In the genomic region with DNA sequence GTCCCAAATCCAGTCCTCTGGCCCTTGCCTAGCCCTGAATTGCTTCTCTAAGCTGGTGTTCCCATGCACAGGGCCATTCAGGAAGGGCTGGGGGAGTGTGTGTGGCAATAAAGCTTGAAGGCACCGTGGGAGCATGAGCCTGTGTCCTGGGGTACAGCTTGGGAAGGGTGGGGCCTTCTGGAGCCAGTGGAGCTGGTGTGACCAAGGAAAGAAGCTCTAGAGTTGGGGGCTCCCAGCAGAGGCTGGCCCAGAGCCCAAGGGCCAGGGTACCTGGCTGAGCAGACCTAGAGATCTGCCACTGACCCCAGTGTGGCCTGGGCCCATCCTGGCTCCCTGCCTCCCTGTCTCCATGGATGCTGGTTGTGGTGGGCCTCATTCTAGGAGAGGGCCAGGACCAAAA, we compare ENCODE assay signal across 24 cellular contexts. TPM values are rescaled to one million over a fixed set of nuclear protein-coding genes. Genes with fewer than 3 reads are reported as not detected.
DNase-seq lines count a peak whose midpoint lies in the region; ATAC-seq and TF ChIP-seq lines count a peak whose summit lies in the region.
"Had no signal": no experiment of that assay in that cellular context is flagged by ENCODE, and none has a peak within 500 bp of the region (broad histone marks: within the 10 kb centered on the region; RNA-seq: fewer than 3 reads in every experiment).

No MANE protein-coding gene starts in this region.

- H3K9me3 Mint-ChIP-seq in activated naive CD8-positive, alpha-beta T cell treated with anti-CD3 and anti-CD28 coated beads, Interleukin-2, amount 10 ng/mL, durations not matched to agents 7 days and 5 days, result no peaks in the 10 kb centered on the region
- no peaks in the 10 kb centered on the region for H3K9me3 Mint-ChIP-seq in activated naive CD8-positive, alpha-beta T cell treated with anti-CD3 and anti-CD28 coated beads for 36 hours
- no peaks in the 10 kb centered on the region for H3K9me3 Mint-ChIP-seq in activated CD4-positive, alpha-beta memory T cell treated with anti-CD3 and anti-CD28 coated beads, Interleukin-2, amount 10 ng/mL, durations not matched to agents 7 days and 5 days
- H3K9me3 Mint-ChIP-seq in endothelial cell (ENCODE audit: unreplicated experiment), result no peaks in the 10 kb centered on the region
- H3K9me3 Mint-ChIP-seq: activated naive CD4-positive, alpha-beta T cell treated with anti-CD3 and anti-CD28 coated beads, Interleukin-2, amount 10 ng/mL, durations not matched to agents 7 days and 5 days; HFFc6; neural progenitor cell had no signal

- peaks cover 7% of the 10 kb centered on the region for H3K4me1 Mint-ChIP-seq in activated naive CD8-positive, alpha-beta T cell treated with anti-CD3 and anti-CD28 coated beads, Interleukin-2, amount 10 ng/mL, durations not matched to agents 7 days and 5 days
- H3K4me1 Mint-ChIP-seq in activated naive CD8-positive, alpha-beta T cell treated with anti-CD3 and anti-CD28 coated beads for 36 hours, result peaks cover 8% of the 10 kb centered on the region
- H3K4me1 Mint-ChIP-seq in activated CD4-positive, alpha-beta memory T cell treated with anti-CD3 and anti-CD28 coated beads, Interleukin-2, amount 10 ng/mL, durations not matched to agents 7 days and 5 days, result peaks cover 3% of the 10 kb centered on the region
- no peaks in the 10 kb centered on the region for H3K4me1 Mint-ChIP-seq in endothelial cell (ENCODE audit: unreplicated experiment)

- H3K4me1 ChIP-seq in neuronal stem cell (ENCODE audit: control insufficient read depth in 2 of 2, insufficient read depth in 1 of 2, low read depth in 1 of 2, low read length in 2 of 2) (peaks cover 0 to 4% of the 10 kb centered on the region in 2 donors), testis (no peaks in the 10 kb centered on the region)
- H3K4me1 ChIP-seq: neural progenitor cell had no signal

- peaks cover 5% of the 10 kb centered on the region for H3K27me3 Mint-ChIP-seq in activated naive CD8-positive, alpha-beta T cell treated with anti-CD3 and anti-CD28 coated beads, Interleukin-2, amount 10 ng/mL, durations not matched to agents 7 days and 5 days
- H3K27me3 Mint-ChIP-seq in activated naive CD8-positive, alpha-beta T cell treated with anti-CD3 and anti-CD28 coated beads for 36 hours, result no peaks in the 10 kb centered on the region
- peaks cover 1% of the 10 kb centered on the region for H3K27me3 Mint-ChIP-seq in activated CD4-positive, alpha-beta memory T cell treated with anti-CD3 and anti-CD28 coated beads, Interleukin-2, amount 10 ng/mL, durations not matched to agents 7 days and 5 days
- H3K27me3 Mint-ChIP-seq in endothelial cell (ENCODE audit: unreplicated experiment), result peaks cover 2% of the 10 kb centered on the region

- no peaks in the 10 kb centered on the region for H3K79me1 ChIP-seq in neuronal stem cell (ENCODE audit: low read depth, low read length)

- TF ChIP-seq CTCF in testis (IDR thresholded peaks at IDR 0.05) (no peak), endothelial cell (IDR thresholded peaks at IDR 0.05; ENCODE audit: unreplicated experiment) (no peak)

- H3K27ac Mint-ChIP-seq in activated naive CD8-positive, alpha-beta T cell treated with anti-CD3 and anti-CD28 coated beads, Interleukin-2, amount 10 ng/mL, durations not matched to agents 7 days and 5 days, result no peak overlapping the region
- H3K27ac Mint-ChIP-seq in activated naive CD8-positive, alpha-beta T cell treated with anti-CD3 and anti-CD28 coated beads for 36 hours, result no peak overlapping the region
- no peak overlapping the region for H3K27ac Mint-ChIP-seq in activated CD4-positive, alpha-beta memory T cell treated with anti-CD3 and anti-CD28 coated beads, Interleukin-2, amount 10 ng/mL, durations not matched to agents 7 days and 5 days
- H3K27ac Mint-ChIP-seq in endothelial cell (ENCODE audit: unreplicated experiment), result no peak overlapping the region
- H3K27ac Mint-ChIP-seq: activated naive CD4-positive, alpha-beta T cell treated with anti-CD3 and anti-CD28 coated beads, Interleukin-2, amount 10 ng/mL, durations not matched to agents 7 days and 5 days; HFFc6; neural progenitor cell had no signal

- H3K27ac ChIP-seq in neuronal stem cell (replicated peaks; ENCODE audit: low read length) (no peak overlapping the region), testis (no peak overlapping the region)
- H3K27ac ChIP-seq: esophagus muscularis mucosa, gastrocnemius medialis, neural progenitor cell, thoracic aorta had no signal

- H3K36me3 ChIP-seq in neuronal stem cell (replicated peaks in 1 of 2; ENCODE audit: control insufficient read depth in 2 of 2, insufficient read depth in 2 of 2, low read length in 2 of 2) (no peaks in the 10 kb centered on the region), testis (ENCODE audit: low read depth, missing control alignments) (no peaks in the 10 kb centered on the region)
- H3K36me3 ChIP-seq: neural progenitor cell had no signal

- no peak overlapping the region for H4K91ac ChIP-seq in neuronal stem cell (ENCODE audit: low read depth, low read length, poor library complexity)

- no peaks in the 10 kb centered on the region for H3K36me3 Mint-ChIP-seq in activated naive CD8-positive, alpha-beta T cell treated with anti-CD3 and anti-CD28 coated beads, Interleukin-2, amount 10 ng/mL, durations not matched to agents 7 days and 5 days
- no peaks in the 10 kb centered on the region for H3K36me3 Mint-ChIP-seq in activated naive CD8-positive, alpha-beta T cell treated with anti-CD3 and anti-CD28 coated beads for 36 hours
- no peaks in the 10 kb centered on the region for H3K36me3 Mint-ChIP-seq in activated CD4-positive, alpha-beta memory T cell treated with anti-CD3 and anti-CD28 coated beads, Interleukin-2, amount 10 ng/mL, durations not matched to agents 7 days and 5 days (ENCODE audit: low read depth)
- H3K36me3 Mint-ChIP-seq in endothelial cell (ENCODE audit: low read depth, unreplicated experiment), result no peaks in the 10 kb centered on the region

- H3K4me2 ChIP-seq in neuronal stem cell (ENCODE audit: insufficient read depth, low read length, poor library complexity, severe bottlenecking), result no peak overlapping the region
- H3K4me2 ChIP-seq: neural progenitor cell had no signal

- WGBS in neuronal stem cell (ENCODE audit: extremely low coverage in 2 of 2, insufficient read length in 2 of 2, insufficient replicate concordance in 1 of 2), 2 donors, result no CpG with 5 or more reads among the region's 1 CpG
- WGBS in testis, 2 donors, result 91 to 100% methylated on average over 1 of the region's 1 CpG

- no peak overlapping the region for H4K8ac ChIP-seq in neuronal stem cell (ENCODE audit: low read depth, low read length)

- no peak overlapping the region for H2BK120ac ChIP-seq in neuronal stem cell (ENCODE audit: low read depth, low read length)

- ATAC-seq in activated naive CD8-positive, alpha-beta T cell treated with anti-CD3 and anti-CD28 coated beads, Interleukin-2, amount 10 ng/mL, durations not matched to agents 7 days and 5 days (ENCODE audit: low read depth), result no peak
- ATAC-seq in HG02588 (IDR thresholded peaks at IDR 0.05; ENCODE audit: unreplicated experiment), result no peak
- ATAC-seq in HG02571 (IDR thresholded peaks at IDR 0.05; ENCODE audit: unreplicated experiment), result no peak
- ATAC-seq: gastrocnemius medialis had no signal

- peak; percentile 23 for DNase-seq in activated naive CD8-positive, alpha-beta T cell treated with anti-CD3 and anti-CD28 coated beads, Interleukin-2, amount 10 ng/mL, durations not matched to agents 7 days and 5 days
- no peak for DNase-seq in activated naive CD8-positive, alpha-beta T cell treated with anti-CD3 and anti-CD28 coated beads for 36 hours
- peak; percentile 14 for DNase-seq in activated CD4-positive, alpha-beta memory T cell treated with anti-CD3 and anti-CD28 coated beads, Interleukin-2, amount 10 ng/mL, durations not matched to agents 7 days and 5 days
- DNase-seq in neuronal stem cell (ENCODE audit: low spot score) (no peak), testis (peak; percentile 8), endothelial cell (ENCODE audit: low spot score) (no peak)
- DNase-seq: ACHN; activated CD4-positive, alpha-beta T cell treated with anti-CD3 and anti-CD28 coated beads for 4 hours; activated naive CD4-positive, alpha-beta T cell treated with anti-CD3 and anti-CD28 coated beads, Interleukin-2, amount 10 ng/mL, durations not matched to agents 7 days and 5 days; DMS 273 treated with DMSO at 0.1 percent for 48 hours; effector memory CD4-positive, alpha-beta T cell; gastrocnemius medialis; GF-D8; HFFc6; kidney glomerular epithelial cell; NCI-H1417 treated with DMSO at 0.1 percent for 48 hours; NCI-H2171 treated with DMSO at 0.1 percent for 48 hours; NCI-H69; retina had no signal

- H3K4me3 ChIP-seq in neuronal stem cell (ENCODE audit: low read length in 2 of 2), result no peak overlapping the region
- no peak overlapping the region for H3K4me3 ChIP-seq in testis
- H3K4me3 ChIP-seq: esophagus muscularis mucosa, gastrocnemius medialis, neural progenitor cell, thoracic aorta had no signal

- no peak overlapping the region for H3K4ac ChIP-seq in neuronal stem cell (ENCODE audit: low read length)

- H3K9ac ChIP-seq in neuronal stem cell (ENCODE audit: low read depth, low read length, poor library complexity), result peak overlapping the region; percentile 37
- H3K9ac ChIP-seq: neural progenitor cell had no signal

- no peaks in the 10 kb centered on the region for H3K27me3 ChIP-seq in neuronal stem cell (ENCODE audit: control insufficient read depth in 3 of 3, insufficient read depth in 3 of 3, low read depth in 1 of 3, low read length in 3 of 3)
- no peaks in the 10 kb centered on the region for H3K27me3 ChIP-seq in testis
- H3K27me3 ChIP-seq: esophagus muscularis mucosa, gastrocnemius medialis, neural progenitor cell had no signal

- POLR2A ChIA-PET in activated naive CD8-positive, alpha-beta T cell treated with anti-CD3 and anti-CD28 coated beads, Interleukin-2, amount 10 ng/mL, durations not matched to agents 7 days and 5 days (lab: Charles Lee), result no interaction called here
- POLR2A ChIA-PET in activated CD4-positive, alpha-beta memory T cell treated with anti-CD3 and anti-CD28 coated beads, Interleukin-2, amount 10 ng/mL, durations not matched to agents 7 days and 5 days (lab: Charles Lee), result interaction anchor here (1.0 kb wide), 1 partner anchor 22 kb away, joined by 3 read pairs; no protein-coding TSS in a partner anchor

- H3K18ac ChIP-seq in neuronal stem cell (ENCODE audit: low read length), result peak overlapping the region; percentile 6

- no peak overlapping the region for H2AK5ac ChIP-seq in neuronal stem cell (ENCODE audit: low read depth, low read length)

- H2BK12ac ChIP-seq in neuronal stem cell (ENCODE audit: low read length), result no peak overlapping the region

- CTCF ChIA-PET in activated CD4-positive, alpha-beta memory T cell treated with anti-CD3 and anti-CD28 coated beads, Interleukin-2, amount 10 ng/mL, durations not matched to agents 7 days and 5 days (lab: Charles Lee), result no interaction called here

- H3K9me3 ChIP-seq in neuronal stem cell (replicated peaks in 1 of 2; ENCODE audit: control insufficient read depth in 2 of 2, insufficient read depth in 1 of 2, low read depth in 1 of 2, low read length in 2 of 2) (no peaks in the 10 kb centered on the region), testis (no peaks in the 10 kb centered on the region)
- H3K9me3 ChIP-seq: esophagus muscularis mucosa, gastrocnemius medialis, thoracic aorta had no signal

- intact Hi-C loops in testis (cut with DNase I; ENCODE audit: low total_unique reads), result no loop called here

- no peak overlapping the region for H2AFZ ChIP-seq in neuronal stem cell (ENCODE audit: low read length)
- H2AFZ ChIP-seq: neural progenitor cell had no signal

- H2BK5ac ChIP-seq in neuronal stem cell (ENCODE audit: low read length), result peak overlapping the region; percentile 11

- TF ChIP-seq POLR2A in testis (IDR thresholded peaks at IDR 0.05), result no peak

- H2BK15ac ChIP-seq in neuronal stem cell (ENCODE audit: low read length), result no peak overlapping the region

- H3K14ac ChIP-seq in neuronal stem cell (ENCODE audit: low read length), result no peak overlapping the region

- no peak overlapping the region for H3K23ac ChIP-seq in neuronal stem cell (ENCODE audit: low read depth, low read length, poor library complexity)

- H3K4me3 Mint-ChIP-seq in activated naive CD8-positive, alpha-beta T cell treated with anti-CD3 and anti-CD28 coated beads, Interleukin-2, amount 10 ng/mL, durations not matched to agents 7 days and 5 days, result no peak overlapping the region
- H3K4me3 Mint-ChIP-seq in activated naive CD8-positive, alpha-beta T cell treated with anti-CD3 and anti-CD28 coated beads for 36 hours, result no peak overlapping the region
- no peak overlapping the region for H3K4me3 Mint-ChIP-seq in activated CD4-positive, alpha-beta memory T cell treated with anti-CD3 and anti-CD28 coated beads, Interleukin-2, amount 10 ng/mL, durations not matched to agents 7 days and 5 days
- H3K4me3 Mint-ChIP-seq in endothelial cell (ENCODE audit: unreplicated experiment), result no peak overlapping the region
- H3K4me3 Mint-ChIP-seq: activated naive CD4-positive, alpha-beta T cell treated with anti-CD3 and anti-CD28 coated beads, Interleukin-2, amount 10 ng/mL, durations not matched to agents 7 days and 5 days; HFFc6; neural progenitor cell had no signal

RNA-seq across cellular contexts. Expression of a gene that starts 8.0 kb away (rescaled TPM):
- 10 to 100 TPM; 63.4 to 65.5 TPM for total RNA-seq in activated naive CD8-positive, alpha-beta T cell treated with anti-CD3 and anti-CD28 coated beads, Interleukin-2, amount 10 ng/mL, durations not matched to agents 7 days and 5 days
- total RNA-seq in activated naive CD8-positive, alpha-beta T cell treated with anti-CD3 and anti-CD28 coated beads for 36 hours, result 1 to 10 TPM; 6.8 to 8.0 TPM
- 10 to 100 TPM; 34.3 to 38.8 TPM for total RNA-seq in activated CD4-positive, alpha-beta memory T cell treated with anti-CD3 and anti-CD28 coated beads, Interleukin-2, amount 10 ng/mL, durations not matched to agents 7 days and 5 days
- 5.8 TPM for polyA plus RNA-seq in neuronal stem cell (2013, experiment 1 of 2)
- polyA plus RNA-seq in neuronal stem cell (2013, experiment 2 of 2), result 6.1 TPM
- total RNA-seq in testis (10 to 100 TPM; 28.7 to 39.1 TPM), endothelial cell (ENCODE audit: unreplicated experiment) (8.7 TPM)
- polyA plus RNA-seq in testis (ENCODE audit: insufficient read depth, low read depth, low replicate concordance), result 16.7 TPM

RNA-seq across cellular contexts. Expression of a gene that starts 51.8 kb away (rescaled TPM):
- 1 to 10 TPM; 2.2 TPM for total RNA-seq in activated naive CD8-positive, alpha-beta T cell treated with anti-CD3 and anti-CD28 coated beads, Interleukin-2, amount 10 ng/mL, durations not matched to agents 7 days and 5 days
- 1 to 10 TPM; 1.3 to 1.7 TPM for total RNA-seq in activated naive CD8-positive, alpha-beta T cell treated with anti-CD3 and anti-CD28 coated beads for 36 hours
- total RNA-seq in activated CD4-positive, alpha-beta memory T cell treated with anti-CD3 and anti-CD28 coated beads, Interleukin-2, amount 10 ng/mL, durations not matched to agents 7 days and 5 days, result 1 to 10 TPM in 1 of 2 experiments, under 1 TPM in 1; 0.95 to 1.1 TPM
- polyA plus RNA-seq in neuronal stem cell (2013, experiment 1 of 2), result 26.3 TPM
- polyA plus RNA-seq in neuronal stem cell (2013, experiment 2 of 2), result 24.4 TPM
- total RNA-seq in testis (10 to 100 TPM; 71.9 to 88.8 TPM), endothelial cell (ENCODE audit: unreplicated experiment) (16.4 TPM)
- 51.3 TPM for polyA plus RNA-seq in testis (ENCODE audit: insufficient read depth, low read depth, low replicate concordance)

Comparison
In these comparisons a context has a peak if more than half of its experiments do, and no peak if none do; other contexts are left out.
1. DNase-seq: peak in activated naive CD8-positive, alpha-beta T cell treated with anti-CD3 and anti-CD28 coated beads, Interleukin-2, amount 10 ng/mL, durations not matched to agents 7 days and 5 days (single experiment), activated CD4-positive, alpha-beta memory T cell treated with anti-CD3 and anti-CD28 coated beads, Interleukin-2, amount 10 ng/mL, durations not matched to agents 7 days and 5 days (single experiment) and testis (single experiment); none in activated naive CD8-positive, alpha-beta T cell treated with anti-CD3 and anti-CD28 coated beads for 36 hours (single experiment), neuronal stem cell (single experiment) and endothelial cell (single experiment).